ENCODE assay signal across 8 cellular contexts in the genomic region with DNA sequence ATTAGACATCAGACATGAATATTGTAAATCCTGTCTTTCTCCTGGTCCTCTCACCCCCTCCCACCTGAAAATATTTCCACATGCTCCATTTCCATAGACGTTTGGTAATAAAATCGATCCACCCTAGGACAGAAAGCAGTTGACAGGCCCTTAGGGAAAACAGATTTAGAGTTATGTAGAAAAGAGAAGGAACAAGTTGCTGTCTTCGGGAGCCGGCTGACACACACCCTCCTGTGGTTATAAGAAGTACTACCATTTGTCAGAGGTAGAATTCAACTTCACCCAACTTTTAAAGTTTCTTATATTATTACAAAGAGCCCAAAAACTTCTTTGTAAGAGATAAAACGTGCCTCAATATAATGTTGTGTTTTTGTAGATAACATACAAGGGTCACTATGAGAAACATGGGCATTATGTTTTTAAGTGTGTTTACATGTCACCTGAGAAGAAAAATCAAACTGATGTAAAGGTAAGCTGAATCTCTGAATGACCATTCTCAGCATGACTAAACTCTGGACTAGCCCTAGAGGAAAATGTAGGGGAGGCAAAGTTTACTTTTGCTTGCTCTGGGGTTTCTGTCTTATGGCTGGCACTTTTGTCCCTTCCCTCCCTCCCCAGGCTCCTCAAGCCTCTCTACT. TPM values are rescaled to one million over a fixed set of nuclear protein-coding genes. Genes with fewer than 3 reads are reported as not detected.
DNase-seq lines count a peak whose midpoint lies in the region; ATAC-seq, FAIRE-seq and TF ChIP-seq lines count a peak whose summit lies in the region.

No MANE protein-coding gene starts in this region.

- H3K36me3 Mint-ChIP-seq in activated CD4-positive, alpha-beta T cell treated with anti-CD3 and anti-CD28 coated beads for 36 hours (ENCODE audit: low read depth), result no peaks in the 10 kb centered on the region

- POLR2A ChIA-PET in activated CD4-positive, alpha-beta T cell treated with anti-CD3 and anti-CD28 coated beads for 36 hours (lab: Charles Lee), result no interaction called here

- peak; percentile 32 for DNase-seq in activated CD4-positive, alpha-beta T cell treated with anti-CD3 and anti-CD28 coated beads for 36 hours
- no peak for DNase-seq in activated CD4-positive, alpha-beta T cell treated with anti-CD3 and anti-CD28 coated beads for 1 hour
- DNase-seq in RCC 7860 (ENCODE audit: low spot score), result peak; percentile 26
- no peak for DNase-seq in NCI-H2227 (lab: John Stamatoyannopoulos, UW; ENCODE audit: unreplicated experiment)

- intact Hi-C loops in activated CD4-positive, alpha-beta T cell treated with anti-CD3 and anti-CD28 coated beads for 36 hours (cut with DNase I, micrococcal nuclease), result loop anchor here (1.0 to 2.0 kb wide), 2 partner anchors 160 to 161 kb away; no protein-coding TSS in a partner anchor

- no peak overlapping the region for H3K4me3 Mint-ChIP-seq in activated CD4-positive, alpha-beta T cell treated with anti-CD3 and anti-CD28 coated beads for 36 hours

- H2AFZ ChIP-seq in neural cell (ENCODE audit: low read depth, low read length), result no peak overlapping the region

- H3K27me3 ChIP-seq in neural cell (ENCODE audit: insufficient read depth, low read depth, low read length), result no peaks in the 10 kb centered on the region

- H3F3A ChIP-seq in neural cell (ENCODE audit: insufficient read depth, low read length, poor library complexity, severe bottlenecking), result no peaks in the 10 kb centered on the region

- no peaks in the 10 kb centered on the region for H3K79me2 ChIP-seq in neural cell (replicated peaks; ENCODE audit: insufficient read depth, low read length)

- no peaks in the 10 kb centered on the region for H3K4me1 Mint-ChIP-seq in activated CD4-positive, alpha-beta T cell treated with anti-CD3 and anti-CD28 coated beads for 36 hours

- no peaks in the 10 kb centered on the region for H3K36me3 ChIP-seq in neural cell (ENCODE audit: insufficient read depth, low read length)

- no peak overlapping the region for H3K4me2 ChIP-seq in neural cell (ENCODE audit: low read length)

- H3K27me3 Mint-ChIP-seq in activated CD4-positive, alpha-beta T cell treated with anti-CD3 and anti-CD28 coated beads for 36 hours, result peaks cover 10% of the 10 kb centered on the region

- H3K27ac ChIP-seq in neural cell (ENCODE audit: low read length), result no peak overlapping the region

- H3K9me3 ChIP-seq in neural cell (ENCODE audit: low read length), result no peaks in the 10 kb centered on the region

- no peaks in the 10 kb centered on the region for H3K9me3 Mint-ChIP-seq in activated CD4-positive, alpha-beta T cell treated with anti-CD3 and anti-CD28 coated beads for 36 hours (ENCODE audit: low read depth)

- H3K4me3 ChIP-seq in neural cell (ENCODE audit: low read length), result no peak overlapping the region

- CTCF ChIA-PET in activated CD4-positive, alpha-beta T cell treated with anti-CD3 and anti-CD28 coated beads for 36 hours (lab: Charles Lee), result interaction anchor here (0.7 to 4.2 kb wide), 7 partner anchors 9 to 910 kb away, joined by 3 to 38 read pairs (median 6); no protein-coding TSS in a partner anchor

- H3K9me2 ChIP-seq in neural cell (ENCODE audit: insufficient read depth, low read length), result no peaks in the 10 kb centered on the region

- no peak overlapping the region for H3K9ac ChIP-seq in neural cell (ENCODE audit: low read length)

- H4K20me1 ChIP-seq in neural cell (ENCODE audit: insufficient read depth), result no peaks in the 10 kb centered on the region

- no peak for ATAC-seq in activated CD4-positive, alpha-beta T cell treated with anti-CD3 and anti-CD28 coated beads for 36 hours
- ATAC-seq in HG02852 (IDR thresholded peaks at IDR 0.05; ENCODE audit: unreplicated experiment) (peak; percentile 87), esophagus mucosa (peak; percentile 55), HG03025 (IDR thresholded peaks at IDR 0.05; ENCODE audit: low FRiP score, unreplicated experiment) (no peak)

- peak; percentile 67 for FAIRE-seq in RCC 7860 (lab: Jason Lieb, UNC)

- TF ChIP-seq EP300 in neural cell (conservative IDR thresholded peaks at IDR 0.05; ENCODE audit: poor library complexity, severe bottlenecking), result no peak

- no peak overlapping the region for H3K27ac Mint-ChIP-seq in activated CD4-positive, alpha-beta T cell treated with anti-CD3 and anti-CD28 coated beads for 36 hours

- peak; percentile 70 for TF ChIP-seq RAD21 in neural cell (conservative IDR thresholded peaks at IDR 0.05)

- peak; percentile 74 for TF ChIP-seq CTCF in neural cell (IDR thresholded peaks at IDR 0.05; ENCODE audit: poor library complexity, severe bottlenecking)

TF ChIP-seq in neural cell, 6 proteins besides CTCF, POLR2A, EP300 and RAD21:
- no peak for TF ChIP-seq EZH2 (IDR thresholded peaks at IDR 0.05; ENCODE audit: borderline replicate concordance, insufficient read depth, low read length, poor library complexity, severe bottlenecking)
- peak; percentile 74 for TF ChIP-seq SMC3 (conservative IDR thresholded peaks at IDR 0.05; ENCODE audit: poor library complexity)

RNA-seq across cellular contexts. Expression of gene MEPE, which starts 6.7 kb away (rescaled TPM):
- not detected for total RNA-seq in activated CD4-positive, alpha-beta T cell treated with anti-CD3 and anti-CD28 coated beads for 36 hours
- total RNA-seq in esophagus mucosa, result not detected
- polyA plus RNA-seq in neural cell, result not detected in 2 replicates
- not detected in 2 replicates for polyA minus RNA-seq in neural cell

RNA-seq across cellular contexts. Expression of gene IBSP, which starts 40.1 kb away (rescaled TPM):
- not detected for total RNA-seq in activated CD4-positive, alpha-beta T cell treated with anti-CD3 and anti-CD28 coated beads for 36 hours
- not detected for total RNA-seq in esophagus mucosa
- polyA plus RNA-seq in neural cell, result not detected in 2 replicates
- not detected in 2 replicates for polyA minus RNA-seq in neural cell

Comparison
In these comparisons a context has a peak if more than half of its experiments do, and no peak if none do; other contexts are left out.
1. DNase-seq: peak in activated CD4-positive, alpha-beta T cell treated with anti-CD3 and anti-CD28 coated beads for 36 hours (single experiment) and RCC 7860 (single experiment); none in activated CD4-positive, alpha-beta T cell treated with anti-CD3 and anti-CD28 coated beads for 1 hour (single experiment) and NCI-H2227 (single experiment).
2. ATAC-seq: peak in HG02852 (single experiment) and esophagus mucosa (single experiment); none in activated CD4-positive, alpha-beta T cell treated with anti-CD3 and anti-CD28 coated beads for 36 hours (single experiment) and HG03025 (single experiment).